24 cellular contexts compared by ENCODE assay signal in the genomic region with DNA sequence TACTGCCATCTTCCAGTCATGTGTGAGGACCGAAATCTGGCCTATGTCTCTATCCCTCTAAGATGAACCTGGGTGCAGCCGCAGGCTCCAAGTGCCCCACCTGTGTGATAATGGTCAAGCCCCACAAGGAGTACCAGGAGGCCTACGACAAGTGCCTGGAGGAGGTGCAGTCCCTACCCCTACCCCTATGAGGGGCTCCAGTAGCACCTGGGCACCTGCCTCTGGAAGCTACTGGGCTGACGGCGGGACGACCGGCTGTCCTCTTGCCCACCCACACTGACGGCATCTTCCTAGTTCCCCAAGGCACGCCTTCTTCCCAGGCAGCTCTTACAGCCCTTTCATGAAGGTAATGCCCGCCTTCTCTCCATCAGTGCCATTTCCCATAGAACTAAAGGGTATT. TPM values are rescaled to one million over a fixed set of nuclear protein-coding genes. Genes with fewer than 3 reads are reported as not detected.
"Had no signal": no experiment of that assay in that cellular context is flagged by ENCODE, and none has a peak within 500 bp of the region (broad histone marks: within the 10 kb centered on the region; RNA-seq: fewer than 3 reads in every experiment).

No MANE protein-coding gene starts in this region.

- ATAC-seq: activated T-helper 17 cell treated with anti-CD3 and anti-CD28 coated beads, Interleukin-2, amount 50 U/mL, for 72 hours; Panc1; Right ventricle myocardium inferior had no signal

- H3K27ac ChIP-seq: SJCRH30 had no signal

- H3K4me3 ChIP-seq: SJCRH30 had no signal

- H3K36me3 ChIP-seq: SJCRH30 had no signal

- DNase-seq: activated B cell treated with CpG ODN at 0.5 μM for 24 hours; activated CD4-positive, alpha-beta memory T cell treated with anti-CD3 and anti-CD28 coated beads for 36 hours; activated CD4-positive, alpha-beta T cell treated with anti-CD3 and anti-CD28 coated beads for 1 hour; activated CD4-positive, alpha-beta T cell treated with anti-CD3 and anti-CD28 coated beads, Interleukin-2, amount 10 ng/mL, durations not matched to agents 24 days and 14 days; activated gamma-delta T cell; activated naive CD4-positive, alpha-beta T cell treated with anti-CD3 and anti-CD28 coated beads for 36 hours; activated T-cell treated with anti-CD3 and anti-CD28 coated beads for 4 hours; activated T-cell treated with anti-CD3 and anti-CD28 coated beads, Interleukin-2, amount 50 U/mL, for 48 hours; amygdala; cerebellar nuclear complex; KG1; NCI-H1092; NCI-H1417; NCI-H1930; NCI-H2171 treated with DMSO at 0.1 percent for 48 hours; NCI-H226; NCI-H526; NCI-H82; RPMI8226; SJCRH30 had no signal

- H3K9me3 ChIP-seq: SJCRH30 had no signal

- H3K4me1 ChIP-seq: SJCRH30 had no signal

- H3K27me3 ChIP-seq: SJCRH30 had no signal

RNA-seq across cellular contexts. Expression of gene HOXA1, which starts 47.4 kb away (rescaled TPM):
- total RNA-seq: Right ventricle myocardium inferior had no signal

RNA-seq across cellular contexts. Expression of gene HOXA2, which starts 54.0 kb away (rescaled TPM):
- total RNA-seq: activated B cell treated with CpG ODN at 0.5 μM for 24 hours; activated CD4-positive, alpha-beta memory T cell treated with anti-CD3 and anti-CD28 coated beads for 36 hours; activated CD4-positive, alpha-beta T cell treated with anti-CD3 and anti-CD28 coated beads, Interleukin-2, amount 10 ng/mL, durations not matched to agents 24 days and 14 days; activated CD8-positive, alpha-beta memory T cell treated with anti-CD3 and anti-CD28 coated beads for 36 hours; activated naive CD4-positive, alpha-beta T cell treated with anti-CD3 and anti-CD28 coated beads for 36 hours; activated T-helper 17 cell treated with anti-CD3 and anti-CD28 coated beads, Interleukin-2, amount 50 U/mL, for 72 hours had no signal
